In the genomic region with DNA sequence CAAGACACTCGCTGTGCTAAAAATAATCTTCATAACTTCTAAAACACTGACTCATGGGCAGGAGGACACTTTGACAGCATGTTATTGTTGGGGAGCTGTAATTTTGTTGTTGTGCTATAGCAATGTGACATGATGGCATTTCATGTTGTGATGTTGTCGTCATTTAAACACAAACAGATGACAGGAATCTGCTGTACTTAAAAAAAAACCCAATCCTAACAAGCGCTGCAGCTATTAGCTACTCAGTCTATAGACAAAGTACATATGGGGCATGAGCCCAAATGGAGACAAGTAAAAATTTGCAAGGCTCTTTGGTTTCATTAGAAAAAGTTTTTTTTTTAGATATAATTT, we compare ENCODE assay signal across 8 cellular contexts. TPM values are rescaled to one million over a fixed set of nuclear protein-coding genes. Genes with fewer than 3 reads are reported as not detected.
A peak's percentile ranks its signal among the peaks of the same experiment; 100 is the strongest.
DNase-seq lines count a peak whose midpoint lies in the region; ATAC-seq and TF ChIP-seq lines count a peak whose summit lies in the region.

No MANE protein-coding gene starts in this region.

- no peak for ATAC-seq in HCT116
- ATAC-seq in memory B cell (ENCODE audit: low read depth): no peak
- ATAC-seq in HG03025 (IDR thresholded peaks at IDR 0.05; ENCODE audit: low FRiP score, unreplicated experiment): no peak

- H3K9me3 ChIP-seq in AG04450 (ENCODE audit: control insufficient read depth, insufficient read depth, low read length) (no peaks in the 10 kb centered on the region; the same call in 1 of the 2 replicates), HCT116 (ENCODE audit: control insufficient read depth in 1 of 2, insufficient read depth in 1 of 2, low read depth in 1 of 2, low read length in 2 of 2) (no peaks in the 10 kb centered on the region)

- no peak for TF ChIP-seq CTCF in AG04450 (IDR thresholded peaks at IDR 0.05; ENCODE audit: low read depth, low read length)
- TF ChIP-seq CTCF in HCT116 (IDR thresholded peaks at IDR 0.05 in 2 of 3, conservative IDR thresholded peaks at IDR 0.05 in 1 of 3; ENCODE audit: borderline replicate concordance in 1 of 3, insufficient read depth in 1 of 3, low read depth in 2 of 3, low read length in 2 of 3): no peak

- H2AFZ ChIP-seq in HCT116 (ENCODE audit: low read depth, low read length, poor library complexity, severe bottlenecking): peak overlapping the region; percentile 19

- POLR2A ChIA-PET in AG04450 (lab: Yijun Ruan, JAX) (interaction anchor here (0.7 to 1.6 kb wide), 2 partner anchors 28 to 43 kb away, joined by 5 to 10 read pairs; no protein-coding TSS in a partner anchor), HCT116 (lab: Charles Lee) (interaction anchor here (0.6 kb wide), 2 partner anchors 10 to 78 kb away, joined by 3 read pairs; no protein-coding TSS in a partner anchor)

- H3K36me3 Mint-ChIP-seq in memory B cell: peaks cover 17% of the 10 kb centered on the region

- no peak for DNase-seq in AG04450 (ENCODE audit: low read depth, low spot score)
- no peak for DNase-seq in HCT116 (ENCODE audit: low read depth, low spot score)
- peak; percentile 18 for DNase-seq in astrocyte of the hippocampus (ENCODE audit: low read depth, low spot score)
- DNase-seq in memory B cell (ENCODE audit: low spot score in 2 of 2): no peak
- no peak for DNase-seq in kidney glomerular epithelial cell (lab: John Stamatoyannopoulos, UW)
- DNase-seq in KG1 (lab: John Stamatoyannopoulos, UW): no peak
- no peak for DNase-seq in OCI-M2 (lab: John Stamatoyannopoulos, UW; ENCODE audit: unreplicated experiment)

- intact Hi-C loops in HCT116 (cut with micrococcal nuclease): no loop called here

- peaks cover 11 to 13% of the 10 kb centered on the region in 2 experiments for H3K4me1 ChIP-seq in HCT116 (ENCODE audit: control insufficient read depth in 1 of 2, insufficient read depth in 2 of 2, low read length in 2 of 2)

- H3K27me3 Mint-ChIP-seq in memory B cell: no peaks in the 10 kb centered on the region

- no peak for TF ChIP-seq RAD21 in HCT116 (IDR thresholded peaks at IDR 0.05; ENCODE audit: low read depth)

- H3K4me1 Mint-ChIP-seq in memory B cell: peaks cover 32% of the 10 kb centered on the region

- no peaks in the 10 kb centered on the region for H3K27me3 ChIP-seq in AG04450 (ENCODE audit: control insufficient read depth, insufficient read depth, low read length)
- no peaks in the 10 kb centered on the region for H3K27me3 ChIP-seq in HCT116 (ENCODE audit: insufficient read depth, low read length)

- RAD21 ChIA-PET in HCT116 (lab: Charles Lee; ENCODE audit: low non-redundant PET in 1 of 2, low total read pairs in 2 of 2, uncharacterized antibody in 2 of 2, unreplicated experiment in 2 of 2): interaction anchor here in 1 of 2 experiments (0.7 kb wide), 1 partner anchor 131 kb away, joined by 9 read pairs; no protein-coding TSS in a partner anchor

- peak overlapping the region; percentile 57 for H3K9ac ChIP-seq in HCT116 (ENCODE audit: low read length)

- peak overlapping the region; percentile 98 for H3K27ac Mint-ChIP-seq in memory B cell

- H3K4me3 ChIP-seq in AG04450 (ENCODE audit: low read depth, low read length) (peak overlapping the region; percentile 89), HCT116 (replicated peaks in 1 of 2; ENCODE audit: low read depth in 1 of 2, low read length in 2 of 2) (peak overlapping the region; percentile 70 to 74)

- H3K79me2 ChIP-seq in HCT116 (ENCODE audit: insufficient read depth, low read length): no peaks in the 10 kb centered on the region

- TF ChIP-seq POLR2A in HCT116 (IDR thresholded peaks at IDR 0.05; ENCODE audit: borderline replicate concordance, extremely low read depth, insufficient read depth, insufficient read length): no peak

- H3K9me2 ChIP-seq in HCT116 (ENCODE audit: insufficient read depth): no peaks in the 10 kb centered on the region

- H3K4me2 ChIP-seq in HCT116 (ENCODE audit: low read length): peak overlapping the region; percentile 75

- CTCF ChIA-PET in AG04450 (lab: Charles Lee) (interaction anchor here (0.6 to 1.3 kb wide), 3 partner anchors 20 to 423 kb away, joined by 5 to 6 read pairs (median 6); no protein-coding TSS in a partner anchor), HCT116 (lab: Charles Lee) (interaction anchor here (1.0 kb wide), 1 partner anchor 12 kb away, joined by 4 read pairs; no protein-coding TSS in a partner anchor)

- H4K20me1 ChIP-seq in HCT116 (ENCODE audit: insufficient read depth): no peaks in the 10 kb centered on the region

- H3K27ac ChIP-seq in AG04450 (ENCODE audit: low read depth, low read length) (no peak overlapping the region), HCT116 (ENCODE audit: low read depth, low read length) (no peak overlapping the region)

- no peaks in the 10 kb centered on the region for H3K36me3 ChIP-seq in HCT116 (ENCODE audit: control insufficient read depth in 1 of 2, insufficient read depth in 2 of 2, low read length in 2 of 2)

- no TSS peak for BruUV-seq in HCT116 (replicated peaks; lab: Mats Ljungman, UMichigan)

- peak overlapping the region; percentile 78 for H3K4me3 Mint-ChIP-seq in memory B cell

- no peaks in the 10 kb centered on the region for H3K9me3 Mint-ChIP-seq in memory B cell

TF ChIP-seq in HCT116, 20 proteins besides CTCF, POLR2A, EP300 and RAD21:
- no peak for TF ChIP-seq SIN3A (IDR thresholded peaks at IDR 0.05; ENCODE audit: low read depth)
- no peak for TF ChIP-seq CEBPB (IDR thresholded peaks at IDR 0.05; ENCODE audit: low read depth)
- TF ChIP-seq TCF7L2 (IDR thresholded peaks at IDR 0.05; ENCODE audit: borderline replicate concordance, extremely low read depth, insufficient read depth, insufficient read length): no peak
- TF ChIP-seq CBX3 (IDR thresholded peaks at IDR 0.05; ENCODE audit: low read depth): no peak
- TF ChIP-seq ZFX (IDR thresholded peaks at IDR 0.05): no peak
- no peak for TF ChIP-seq FOSL1 (IDR thresholded peaks at IDR 0.05; ENCODE audit: low read depth)
- no peak for TF ChIP-seq YY1 (IDR thresholded peaks at IDR 0.05; ENCODE audit: extremely low read depth, insufficient replicate concordance, low read depth, low read length)
- TF ChIP-seq EZH2 (IDR thresholded peaks at IDR 0.05): no peak
- TF ChIP-seq EGR1 (IDR thresholded peaks at IDR 0.05; ENCODE audit: low read depth): no peak
- TF ChIP-seq, protein P1, sequence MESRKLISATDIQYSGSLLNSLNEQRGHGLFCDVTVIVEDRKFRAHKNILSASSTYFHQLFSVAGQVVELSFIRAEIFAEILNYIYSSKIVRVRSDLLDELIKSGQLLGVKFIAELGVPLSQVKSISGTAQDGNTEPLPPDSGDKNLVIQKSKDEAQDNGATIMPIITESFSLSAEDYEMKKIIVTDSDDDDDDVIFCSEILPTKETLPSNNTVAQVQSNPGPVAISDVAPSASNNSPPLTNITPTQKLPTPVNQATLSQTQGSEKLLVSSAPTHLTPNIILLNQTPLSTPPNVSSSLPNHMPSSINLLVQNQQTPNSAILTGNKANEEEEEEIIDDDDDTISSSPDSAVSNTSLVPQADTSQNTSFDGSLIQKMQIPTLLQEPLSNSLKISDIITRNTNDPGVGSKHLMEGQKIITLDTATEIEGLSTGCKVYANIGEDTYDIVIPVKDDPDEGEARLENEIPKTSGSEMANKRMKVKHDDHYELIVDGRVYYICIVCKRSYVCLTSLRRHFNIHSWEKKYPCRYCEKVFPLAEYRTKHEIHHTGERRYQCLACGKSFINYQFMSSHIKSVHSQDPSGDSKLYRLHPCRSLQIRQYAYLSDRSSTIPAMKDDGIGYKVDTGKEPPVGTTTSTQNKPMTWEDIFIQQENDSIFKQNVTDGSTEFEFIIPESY (IDR thresholded peaks at IDR 0.05; ENCODE audit: extremely low read depth, insufficient replicate concordance, low read length): no peak
- no peak for TF ChIP-seq ZNF274 (IDR thresholded peaks at IDR 0.05; ENCODE audit: low read depth, low read length)
- TF ChIP-seq, protein P2, sequence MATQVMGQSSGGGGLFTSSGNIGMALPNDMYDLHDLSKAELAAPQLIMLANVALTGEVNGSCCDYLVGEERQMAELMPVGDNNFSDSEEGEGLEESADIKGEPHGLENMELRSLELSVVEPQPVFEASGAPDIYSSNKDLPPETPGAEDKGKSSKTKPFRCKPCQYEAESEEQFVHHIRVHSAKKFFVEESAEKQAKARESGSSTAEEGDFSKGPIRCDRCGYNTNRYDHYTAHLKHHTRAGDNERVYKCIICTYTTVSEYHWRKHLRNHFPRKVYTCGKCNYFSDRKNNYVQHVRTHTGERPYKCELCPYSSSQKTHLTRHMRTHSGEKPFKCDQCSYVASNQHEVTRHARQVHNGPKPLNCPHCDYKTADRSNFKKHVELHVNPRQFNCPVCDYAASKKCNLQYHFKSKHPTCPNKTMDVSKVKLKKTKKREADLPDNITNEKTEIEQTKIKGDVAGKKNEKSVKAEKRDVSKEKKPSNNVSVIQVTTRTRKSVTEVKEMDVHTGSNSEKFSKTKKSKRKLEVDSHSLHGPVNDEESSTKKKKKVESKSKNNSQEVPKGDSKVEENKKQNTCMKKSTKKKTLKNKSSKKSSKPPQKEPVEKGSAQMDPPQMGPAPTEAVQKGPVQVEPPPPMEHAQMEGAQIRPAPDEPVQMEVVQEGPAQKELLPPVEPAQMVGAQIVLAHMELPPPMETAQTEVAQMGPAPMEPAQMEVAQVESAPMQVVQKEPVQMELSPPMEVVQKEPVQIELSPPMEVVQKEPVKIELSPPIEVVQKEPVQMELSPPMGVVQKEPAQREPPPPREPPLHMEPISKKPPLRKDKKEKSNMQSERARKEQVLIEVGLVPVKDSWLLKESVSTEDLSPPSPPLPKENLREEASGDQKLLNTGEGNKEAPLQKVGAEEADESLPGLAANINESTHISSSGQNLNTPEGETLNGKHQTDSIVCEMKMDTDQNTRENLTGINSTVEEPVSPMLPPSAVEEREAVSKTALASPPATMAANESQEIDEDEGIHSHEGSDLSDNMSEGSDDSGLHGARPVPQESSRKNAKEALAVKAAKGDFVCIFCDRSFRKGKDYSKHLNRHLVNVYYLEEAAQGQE (IDR thresholded peaks at IDR 0.05; ENCODE audit: low read depth): no peak
TF ChIP-seq in HCT116: peak in this region for 0.

RNA-seq across cellular contexts. Expression of a gene that starts 0.8 kb away (rescaled TPM):
- 20.9 and 23.9 TPM in 2 replicates for polyA plus RNA-seq in AG04450 (2011; rRNA removed)
- 21.7 and 29.1 TPM in 2 replicates for polyA minus RNA-seq in AG04450 (2011; rRNA and poly(A)+ RNA removed)
- total RNA-seq in HCT116 (2021; ENCODE audit: unreplicated experiment): 4.7 TPM
- 3.2 and 3.3 TPM in 2 replicates for polyA plus RNA-seq in HCT116 (2012)
